In the genomic region with DNA sequence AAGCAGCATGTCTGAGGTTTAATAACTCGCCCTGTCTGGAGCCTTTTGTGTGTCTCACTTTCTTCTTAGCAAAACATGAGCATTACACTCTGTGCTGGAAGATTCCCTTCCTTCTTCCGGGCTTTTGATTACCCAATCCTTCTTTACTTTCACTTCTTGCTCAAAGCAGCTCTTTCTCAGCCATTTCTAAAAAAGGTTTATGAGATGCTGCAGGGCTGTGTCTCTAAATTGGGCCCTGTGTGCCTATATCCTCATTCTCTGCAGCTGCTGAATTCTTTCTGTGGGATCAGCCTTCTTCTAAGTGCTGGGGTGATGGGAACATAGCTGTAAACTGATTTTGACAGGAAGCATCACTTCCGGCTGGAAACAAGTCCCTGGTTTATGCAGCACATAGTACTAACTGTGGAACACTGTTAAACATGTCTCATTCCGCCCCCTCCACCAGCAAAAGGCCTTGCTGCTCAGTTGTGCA, we compare ENCODE assay signal across 9 cellular contexts.
DNase-seq lines count a peak whose midpoint lies in the region; ATAC-seq, FAIRE-seq and TF ChIP-seq lines count a peak whose summit lies in the region.
"Had no signal": no experiment of that assay in that cellular context is flagged by ENCODE, and none has a peak within 500 bp of the region (broad histone marks: within the 10 kb centered on the region; RNA-seq: fewer than 3 reads in every experiment).

No MANE protein-coding gene starts in this region.

- ATAC-seq in HG03342 (IDR thresholded peaks at IDR 0.05; ENCODE audit: unreplicated experiment): no peak

- H3K4me3 ChIP-seq in NB4 (ENCODE audit: low read depth, low read length) (peak overlapping the region; percentile 10), fibroblast of mammary gland (ENCODE audit: control insufficient read depth, low read depth, low read length) (no peak overlapping the region)

- TF ChIP-seq CTCF in NB4 (IDR thresholded peaks at IDR 0.05; ENCODE audit: low read depth, low read length) (no peak), fibroblast of mammary gland (conservative IDR thresholded peaks at IDR 0.05; ENCODE audit: control insufficient read depth, insufficient read depth, low read depth, low read length) (no peak)

- TF ChIP-seq POLR2A in NB4 (IDR thresholded peaks at IDR 0.05; ENCODE audit: extremely low read depth, insufficient read length): no peak

- FAIRE-seq in G401.6 (lab: Jason Lieb, UNC): peak; percentile 25

- peak; percentile 73 for DNase-seq in NB4 (ENCODE audit: low read depth)
- DNase-seq in fibroblast of mammary gland (ENCODE audit: low read depth): peak; percentile 47
- DNase-seq in putamen (ENCODE audit: low spot score): peak; percentile 26
- DNase-seq in NCI-H2107 treated with DMSO at 0.1 percent for 48 hours (lab: John Stamatoyannopoulos, UW; ENCODE audit: unreplicated experiment): no peak
- no peak for DNase-seq in amniotic stem cell (lab: John Stamatoyannopoulos, UW)
- DNase-seq in stimulated activated CD4-positive, alpha-beta T cell treated with anti-CD3 and anti-CD28 coated beads, Interleukin-15, amount 100 ng/mL, for 24 hours: no peak
- DNase-seq: NCI-H1092 treated with DMSO at 0.1 percent for 48 hours had no signal

Comparison
In these comparisons a context has a peak if more than half of its experiments do, and no peak if none do; other contexts are left out.
1. DNase-seq: peak in NB4 (single experiment), fibroblast of mammary gland (single experiment) and putamen (single experiment); none in NCI-H2107 treated with DMSO at 0.1 percent for 48 hours (single experiment), amniotic stem cell (single experiment) and stimulated activated CD4-positive, alpha-beta T cell treated with anti-CD3 and anti-CD28 coated beads, Interleukin-15, amount 100 ng/mL, for 24 hours (single experiment).